Comparison of ENCODE assay signal across 1 cellular context in the genomic region with DNA sequence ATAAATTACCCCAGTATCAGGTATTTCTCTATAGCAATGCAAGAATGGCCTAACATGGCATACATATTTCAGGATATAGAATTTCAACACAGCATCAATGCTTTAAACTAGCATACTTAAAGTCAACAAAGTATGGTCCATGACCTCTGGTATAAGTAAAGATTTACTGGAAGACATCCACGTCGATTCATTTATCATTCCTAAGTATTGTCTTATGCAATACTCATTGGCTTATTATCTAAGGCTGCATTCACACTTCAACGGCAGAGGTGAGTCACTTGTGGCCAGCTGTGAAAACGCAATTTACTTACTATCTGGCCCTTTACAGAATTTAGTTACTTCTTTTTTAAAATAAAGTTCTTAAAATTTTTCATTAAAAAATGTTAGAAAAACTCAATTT.
TF ChIP-seq lines count a peak whose summit lies in the region.

No MANE protein-coding gene starts in this region.

TF ChIP-seq in IMR-90, 13 proteins besides CTCF, POLR2A, EP300 and RAD21 (continued from another document):
- TF ChIP-seq, protein P1, sequence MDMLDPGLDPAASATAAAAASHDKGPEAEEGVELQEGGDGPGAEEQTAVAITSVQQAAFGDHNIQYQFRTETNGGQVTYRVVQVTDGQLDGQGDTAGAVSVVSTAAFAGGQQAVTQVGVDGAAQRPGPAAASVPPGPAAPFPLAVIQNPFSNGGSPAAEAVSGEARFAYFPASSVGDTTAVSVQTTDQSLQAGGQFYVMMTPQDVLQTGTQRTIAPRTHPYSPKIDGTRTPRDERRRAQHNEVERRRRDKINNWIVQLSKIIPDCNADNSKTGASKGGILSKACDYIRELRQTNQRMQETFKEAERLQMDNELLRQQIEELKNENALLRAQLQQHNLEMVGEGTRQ (IDR thresholded peaks at IDR 0.05; ENCODE audit: low read depth, low read length), result no peak
- no peak for TF ChIP-seq MXI1 (IDR thresholded peaks at IDR 0.05; ENCODE audit: borderline replicate concordance, low read depth, low read length)
- no peak for TF ChIP-seq MAZ (IDR thresholded peaks at IDR 0.05; ENCODE audit: borderline replicate concordance, low read depth, low read length)
- TF ChIP-seq SMC3 (IDR thresholded peaks at IDR 0.05; ENCODE audit: low read depth, low read length), result no peak
- TF ChIP-seq RCOR1 (IDR thresholded peaks at IDR 0.05; ENCODE audit: insufficient replicate concordance, low read length), result no peak
- TF ChIP-seq CEBPB (IDR thresholded peaks at IDR 0.05; ENCODE audit: low read depth, low read length), result peak; percentile 76
